In the genomic region with DNA sequence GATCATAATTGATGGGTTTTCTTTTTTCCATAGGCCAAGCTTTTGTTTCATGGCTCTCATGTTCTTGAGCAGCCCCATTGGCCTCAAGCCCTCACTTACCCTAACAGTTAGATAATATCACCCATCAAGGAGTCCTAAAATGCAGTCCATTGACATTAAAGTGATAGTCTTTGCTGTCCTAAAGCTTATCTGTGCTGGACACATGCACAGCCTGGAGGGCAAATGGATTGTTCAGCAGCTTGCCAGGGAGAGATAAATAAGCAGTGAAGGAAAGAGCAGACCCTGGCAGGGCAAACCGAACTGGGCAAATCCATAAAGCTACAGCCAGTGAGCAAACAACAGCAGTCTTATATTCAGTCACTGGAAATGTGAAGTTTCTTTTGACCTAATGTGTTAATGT, we compare ENCODE assay signal across 29 cellular contexts.
"Had no signal": no experiment of that assay in that cellular context is flagged by ENCODE, and none has a peak within 500 bp of the region (broad histone marks: within the 10 kb centered on the region; RNA-seq: fewer than 3 reads in every experiment).

No MANE protein-coding gene starts in this region.

- FAIRE-seq: RCC 7860 had no signal

- H3K4me3 Mint-ChIP-seq: activated B cell treated with CpG ODN at 0.5 μM for 24 hours; activated CD4-positive, alpha-beta T cell treated with anti-CD3 and anti-CD28 coated beads, Interleukin-2, amount 10 ng/mL, durations not matched to agents 24 days and 14 days; activated naive CD4-positive, alpha-beta T cell treated with anti-CD3 and anti-CD28 coated beads for 36 hours; activated naive CD8-positive, alpha-beta T cell treated with anti-CD3 and anti-CD28 coated beads for 36 hours; activated T-cell treated with anti-CD3 and anti-CD28 coated beads, Interleukin-2, amount 50 U/mL, for 4 hours; activated T-helper 17 cell treated with anti-CD3 and anti-CD28 coated beads, Interleukin-2, amount 50 U/mL, for 72 hours; T-cell had no signal

- H3K27ac Mint-ChIP-seq: activated B cell treated with CpG ODN at 0.5 μM for 24 hours; activated CD4-positive, alpha-beta T cell treated with anti-CD3 and anti-CD28 coated beads, Interleukin-2, amount 10 ng/mL, durations not matched to agents 24 days and 14 days; activated naive CD4-positive, alpha-beta T cell treated with anti-CD3 and anti-CD28 coated beads for 36 hours; activated naive CD8-positive, alpha-beta T cell treated with anti-CD3 and anti-CD28 coated beads for 36 hours; activated T-helper 17 cell treated with anti-CD3 and anti-CD28 coated beads, Interleukin-2, amount 50 U/mL, for 72 hours; T-cell had no signal

- DNase-seq: activated B cell treated with CpG ODN at 0.5 μM for 24 hours; activated CD4-positive, alpha-beta T cell treated with anti-CD3 and anti-CD28 coated beads for 1 hour; activated CD4-positive, alpha-beta T cell treated with anti-CD3 and anti-CD28 coated beads, Interleukin-2, amount 10 ng/mL, durations not matched to agents 24 days and 14 days; activated CD4-positive, alpha-beta T cell treated with anti-CD3 and anti-CD28 coated beads, Interleukin-2, amount 50 U/mL, for 48 hours; activated CD8-positive, alpha-beta memory T cell treated with anti-CD3 and anti-CD28 coated beads for 24 hours; activated gamma-delta T cell; activated naive CD4-positive, alpha-beta T cell treated with anti-CD3 and anti-CD28 coated beads for 36 hours; activated naive CD8-positive, alpha-beta T cell treated with anti-CD3 and anti-CD28 coated beads for 36 hours; activated T-cell treated with anti-CD3 and anti-CD28 coated beads, Interleukin-2, amount 50 U/mL, for 4 hours; brain microvascular endothelial cell; MG63; MV-4-11; NCI-H1092 treated with DMSO at 0.1 percent for 48 hours; NCI-H1417 treated with DMSO at 0.1 percent for 48 hours; NCI-H1694; NCI-H2029 treated with DMSO at 0.1 percent for 48 hours; NCI-H345; NCI-H510A; NCI-H526 treated with DMSO at 0.1 percent for 48 hours; NK-92 treated with Interleukin-12 subunit alpha and Interleukin-12 subunit beta, amount 100 ng/mL, for 24 hours; PC-3; SHP77; T-cell; T-helper 2 cell; T1000 had no signal

- H3K27ac ChIP-seq: brain microvascular endothelial cell, cardiac muscle cell, SJSA1 had no signal

- H3K9me3 Mint-ChIP-seq: activated B cell treated with CpG ODN at 0.5 μM for 24 hours; activated CD4-positive, alpha-beta T cell treated with anti-CD3 and anti-CD28 coated beads, Interleukin-2, amount 10 ng/mL, durations not matched to agents 24 days and 14 days; activated naive CD8-positive, alpha-beta T cell treated with anti-CD3 and anti-CD28 coated beads for 36 hours; activated T-cell treated with anti-CD3 and anti-CD28 coated beads, Interleukin-2, amount 50 U/mL, for 4 hours; activated T-helper 17 cell treated with anti-CD3 and anti-CD28 coated beads, Interleukin-2, amount 50 U/mL, for 72 hours had no signal

- ATAC-seq: activated T-cell treated with anti-CD3 and anti-CD28 coated beads, Interleukin-2, amount 50 U/mL, for 4 hours; activated T-helper 17 cell treated with anti-CD3 and anti-CD28 coated beads, Interleukin-2, amount 50 U/mL, for 72 hours; PC-3; T-cell had no signal

- H3K4me1 Mint-ChIP-seq: activated B cell treated with CpG ODN at 0.5 μM for 24 hours; activated CD4-positive, alpha-beta T cell treated with anti-CD3 and anti-CD28 coated beads, Interleukin-2, amount 10 ng/mL, durations not matched to agents 24 days and 14 days; activated naive CD8-positive, alpha-beta T cell treated with anti-CD3 and anti-CD28 coated beads for 36 hours; activated T-helper 17 cell treated with anti-CD3 and anti-CD28 coated beads, Interleukin-2, amount 50 U/mL, for 72 hours; T-cell had no signal

- H3K27me3 ChIP-seq: brain microvascular endothelial cell, cardiac muscle cell, MG63, SJSA1 had no signal

- H3K9me3 ChIP-seq: MG63, SJSA1 had no signal

- H3K36me3 Mint-ChIP-seq: activated naive CD8-positive, alpha-beta T cell treated with anti-CD3 and anti-CD28 coated beads for 36 hours; T-cell had no signal

- H3K27me3 Mint-ChIP-seq: activated B cell treated with CpG ODN at 0.5 μM for 24 hours; activated CD4-positive, alpha-beta T cell treated with anti-CD3 and anti-CD28 coated beads, Interleukin-2, amount 10 ng/mL, durations not matched to agents 24 days and 14 days; activated naive CD8-positive, alpha-beta T cell treated with anti-CD3 and anti-CD28 coated beads for 36 hours; activated T-helper 17 cell treated with anti-CD3 and anti-CD28 coated beads, Interleukin-2, amount 50 U/mL, for 72 hours; T-cell had no signal

- H3K4me3 ChIP-seq: cardiac muscle cell, MG63, SJSA1 had no signal

- H3K4me1 ChIP-seq: SJSA1 had no signal

- H3K36me3 ChIP-seq: brain microvascular endothelial cell, cardiac muscle cell, MG63, SJSA1 had no signal
